ENCODE assay signal across 1 cellular context in the genomic region with DNA sequence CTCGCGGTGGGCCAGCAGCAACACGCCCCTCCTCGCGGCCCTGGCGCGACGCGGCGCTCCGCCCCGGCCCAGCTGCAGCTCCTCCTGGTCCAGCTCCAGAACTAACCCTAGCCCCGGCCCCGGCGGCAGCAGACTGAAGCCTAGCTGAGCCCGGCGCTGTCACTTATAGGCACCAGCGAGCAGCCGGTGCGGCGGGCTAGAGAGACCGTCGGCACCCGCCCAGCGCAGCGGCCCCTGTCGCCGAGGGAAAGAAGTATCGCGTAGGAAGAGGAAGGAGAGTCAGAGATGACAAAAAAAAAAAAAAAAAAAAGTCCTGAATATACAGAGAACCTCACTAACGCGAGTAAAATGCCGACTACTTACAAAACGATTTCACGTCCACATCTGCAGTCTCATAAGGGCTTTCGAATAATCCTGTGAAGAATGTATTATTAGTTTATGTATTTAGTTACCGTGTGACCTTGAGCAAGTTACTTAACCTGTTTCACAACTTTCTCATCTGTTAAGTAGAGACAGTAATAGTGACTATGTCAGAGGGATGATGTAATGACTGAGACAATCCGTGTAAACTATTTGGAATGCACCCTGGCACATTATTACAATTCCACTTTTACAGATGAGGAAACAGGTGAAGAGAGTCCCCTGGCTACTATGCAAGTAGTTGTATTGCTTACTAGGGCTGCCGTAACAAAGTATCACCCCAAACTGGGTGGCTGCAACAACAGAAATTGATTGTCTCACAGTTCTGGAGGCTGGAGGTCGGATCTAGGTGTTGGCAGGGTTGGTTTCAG.
TF ChIP-seq lines count a peak whose summit lies in the region.

A gene (minus strand): TSS at position 135 of the 791 bp plus-strand sequence. CDS start 791 bp downstream, outside the sequence.

TF ChIP-seq in HepG2, 621 proteins besides CTCF, POLR2A, EP300 and RAD21 (continued from another document and continues in another):
- TF ChIP-seq, protein P1, sequence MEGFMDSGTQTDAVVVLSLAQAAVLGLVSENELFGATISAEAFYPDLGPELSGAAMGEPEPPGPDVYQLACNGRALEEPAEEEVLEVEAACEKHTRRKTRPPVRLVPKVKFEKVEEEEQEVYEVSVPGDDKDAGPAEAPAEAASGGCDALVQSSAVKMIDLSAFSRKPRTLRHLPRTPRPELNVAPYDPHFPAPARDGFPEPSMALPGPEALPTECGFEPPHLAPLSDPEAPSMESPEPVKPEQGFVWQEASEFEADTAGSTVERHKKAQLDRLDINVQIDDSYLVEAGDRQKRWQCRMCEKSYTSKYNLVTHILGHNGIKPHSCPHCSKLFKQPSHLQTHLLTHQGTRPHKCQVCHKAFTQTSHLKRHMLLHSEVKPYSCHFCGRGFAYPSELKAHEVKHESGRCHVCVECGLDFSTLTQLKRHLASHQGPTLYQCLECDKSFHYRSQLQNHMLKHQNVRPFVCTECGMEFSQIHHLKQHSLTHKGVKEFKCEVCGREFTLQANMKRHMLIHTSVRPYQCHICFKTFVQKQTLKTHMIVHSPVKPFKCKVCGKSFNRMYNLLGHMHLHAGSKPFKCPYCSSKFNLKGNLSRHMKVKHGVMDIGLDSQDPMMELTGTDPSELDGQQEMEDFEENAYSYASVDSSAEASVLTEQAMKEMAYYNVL (CRISPR knock-in tag; IDR thresholded peaks at IDR 0.05; ENCODE audit: borderline replicate concordance) = peak; percentile 50; the same call in 1 of the 2 replicates
- TF ChIP-seq CEBPG (CRISPR knock-in tag; IDR thresholded peaks at IDR 0.05) (peak; percentile 90), EEA1 (CRISPR knock-in tag; IDR thresholded peaks at IDR 0.05; ENCODE audit: borderline replicate concordance) (no peak), ZNF737 (CRISPR knock-in tag; IDR thresholded peaks at IDR 0.05; ENCODE audit: borderline replicate concordance) (no peak), ZNF850 (CRISPR knock-in tag; conservative IDR thresholded peaks at IDR 0.05) (no peak), ZNF607 (CRISPR knock-in tag; IDR thresholded peaks at IDR 0.05; ENCODE audit: borderline replicate concordance) (peak; percentile 77), FLYWCH1 (CRISPR knock-in tag; IDR thresholded peaks at IDR 0.05) (no peak), SMYD3 (CRISPR knock-in tag; IDR thresholded peaks at IDR 0.05) (0 out of 2 replicates have a peak, but pooled peaks have one; percentile 66), MIXL1 (CRISPR knock-in tag; IDR thresholded peaks at IDR 0.05) (peak; percentile 82; the same call in 1 of the 2 replicates), SIN3B (IDR thresholded peaks at IDR 0.05; ENCODE audit: low read length) (no peak), HHEX (CRISPR knock-in tag; IDR thresholded peaks at IDR 0.05) (no peak), NONO (IDR thresholded peaks at IDR 0.05) (no peak), NONO (CRISPR knock-in tag; conservative IDR thresholded peaks at IDR 0.05) (peak; percentile 85), NAIF1 (CRISPR knock-in tag; IDR thresholded peaks at IDR 0.05; ENCODE audit: borderline replicate concordance) (peak; percentile 70; the same call in 1 of the 2 replicates), CENPX (CRISPR knock-in tag; IDR thresholded peaks at IDR 0.05) (no peak), KDM2A (CRISPR knock-in tag; IDR thresholded peaks at IDR 0.05; ENCODE audit: borderline replicate concordance, low read depth) (peak; percentile 89), NFE2L1 (CRISPR knock-in tag; IDR thresholded peaks at IDR 0.05; ENCODE audit: borderline replicate concordance) (no peak), ATF1 (CRISPR knock-in tag; IDR thresholded peaks at IDR 0.05) (peak; percentile 45), RORA (CRISPR knock-in tag; IDR thresholded peaks at IDR 0.05) (no peak), ZNF670 (CRISPR knock-in tag; IDR thresholded peaks at IDR 0.05; ENCODE audit: borderline replicate concordance) (peak; percentile 81; the same call in 1 of the 2 replicates), ZNF441 (CRISPR knock-in tag; IDR thresholded peaks at IDR 0.05; ENCODE audit: borderline replicate concordance) (peak; percentile 47; the same call in 1 of the 2 replicates), SKI (IDR thresholded peaks at IDR 0.05; ENCODE audit: partially characterized antibody) (peak; percentile 92), MTA3 (CRISPR knock-in tag; IDR thresholded peaks at IDR 0.05) (no peak), ZNF230 (CRISPR knock-in tag; IDR thresholded peaks at IDR 0.05) (peak; percentile 66), ZNF333 (CRISPR knock-in tag; IDR thresholded peaks at IDR 0.05; ENCODE audit: borderline replicate concordance) (peak; percentile 71; the same call in 1 of the 2 replicates), RBM39 (IDR thresholded peaks at IDR 0.05; ENCODE audit: low read depth, low read length, poor library complexity, severe bottlenecking) (peak; percentile 96), KAT8 (CRISPR knock-in tag; IDR thresholded peaks at IDR 0.05) (peak; percentile 95), NFKB2 (CRISPR knock-in tag; IDR thresholded peaks at IDR 0.05; ENCODE audit: borderline replicate concordance) (peak; percentile 97; the same call in 1 of the 2 replicates), IKZF1 (IDR thresholded peaks at IDR 0.05) (no peak), NFRKB (IDR thresholded peaks at IDR 0.05) (no peak), ZNF619 (CRISPR knock-in tag; IDR thresholded peaks at IDR 0.05) (no peak), ZNF644 (CRISPR knock-in tag; IDR thresholded peaks at IDR 0.05; ENCODE audit: low read depth) (peak; percentile 34; the same call in 1 of the 2 replicates), HIVEP1 (CRISPR knock-in tag; IDR thresholded peaks at IDR 0.05) (peak; percentile 79; the same call in 1 of the 2 replicates), NFKBIZ (CRISPR knock-in tag; IDR thresholded peaks at IDR 0.05) (0 out of 2 replicates have a peak, but pooled peaks have one; percentile 48), KDM6A (CRISPR knock-in tag; IDR thresholded peaks at IDR 0.05; ENCODE audit: low read depth) (no peak), PLRG1 (conservative IDR thresholded peaks at IDR 0.05) (no peak)
- TF ChIP-seq, protein P2, sequence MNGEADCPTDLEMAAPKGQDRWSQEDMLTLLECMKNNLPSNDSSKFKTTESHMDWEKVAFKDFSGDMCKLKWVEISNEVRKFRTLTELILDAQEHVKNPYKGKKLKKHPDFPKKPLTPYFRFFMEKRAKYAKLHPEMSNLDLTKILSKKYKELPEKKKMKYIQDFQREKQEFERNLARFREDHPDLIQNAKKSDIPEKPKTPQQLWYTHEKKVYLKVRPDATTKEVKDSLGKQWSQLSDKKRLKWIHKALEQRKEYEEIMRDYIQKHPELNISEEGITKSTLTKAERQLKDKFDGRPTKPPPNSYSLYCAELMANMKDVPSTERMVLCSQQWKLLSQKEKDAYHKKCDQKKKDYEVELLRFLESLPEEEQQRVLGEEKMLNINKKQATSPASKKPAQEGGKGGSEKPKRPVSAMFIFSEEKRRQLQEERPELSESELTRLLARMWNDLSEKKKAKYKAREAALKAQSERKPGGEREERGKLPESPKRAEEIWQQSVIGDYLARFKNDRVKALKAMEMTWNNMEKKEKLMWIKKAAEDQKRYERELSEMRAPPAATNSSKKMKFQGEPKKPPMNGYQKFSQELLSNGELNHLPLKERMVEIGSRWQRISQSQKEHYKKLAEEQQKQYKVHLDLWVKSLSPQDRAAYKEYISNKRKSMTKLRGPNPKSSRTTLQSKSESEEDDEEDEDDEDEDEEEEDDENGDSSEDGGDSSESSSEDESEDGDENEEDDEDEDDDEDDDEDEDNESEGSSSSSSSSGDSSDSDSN (CRISPR knock-in tag; IDR thresholded peaks at IDR 0.05) = peak; percentile 91
- TF ChIP-seq, protein P3, sequence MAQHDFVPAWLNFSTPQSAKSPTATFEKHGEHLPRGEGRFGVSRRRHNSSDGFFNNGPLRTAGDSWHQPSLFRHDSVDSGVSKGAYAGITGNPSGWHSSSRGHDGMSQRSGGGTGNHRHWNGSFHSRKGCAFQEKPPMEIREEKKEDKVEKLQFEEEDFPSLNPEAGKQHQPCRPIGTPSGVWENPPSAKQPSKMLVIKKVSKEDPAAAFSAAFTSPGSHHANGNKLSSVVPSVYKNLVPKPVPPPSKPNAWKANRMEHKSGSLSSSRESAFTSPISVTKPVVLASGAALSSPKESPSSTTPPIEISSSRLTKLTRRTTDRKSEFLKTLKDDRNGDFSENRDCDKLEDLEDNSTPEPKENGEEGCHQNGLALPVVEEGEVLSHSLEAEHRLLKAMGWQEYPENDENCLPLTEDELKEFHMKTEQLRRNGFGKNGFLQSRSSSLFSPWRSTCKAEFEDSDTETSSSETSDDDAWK (CRISPR knock-in tag; IDR thresholded peaks at IDR 0.05) = no peak
- TF ChIP-seq, protein P4, sequence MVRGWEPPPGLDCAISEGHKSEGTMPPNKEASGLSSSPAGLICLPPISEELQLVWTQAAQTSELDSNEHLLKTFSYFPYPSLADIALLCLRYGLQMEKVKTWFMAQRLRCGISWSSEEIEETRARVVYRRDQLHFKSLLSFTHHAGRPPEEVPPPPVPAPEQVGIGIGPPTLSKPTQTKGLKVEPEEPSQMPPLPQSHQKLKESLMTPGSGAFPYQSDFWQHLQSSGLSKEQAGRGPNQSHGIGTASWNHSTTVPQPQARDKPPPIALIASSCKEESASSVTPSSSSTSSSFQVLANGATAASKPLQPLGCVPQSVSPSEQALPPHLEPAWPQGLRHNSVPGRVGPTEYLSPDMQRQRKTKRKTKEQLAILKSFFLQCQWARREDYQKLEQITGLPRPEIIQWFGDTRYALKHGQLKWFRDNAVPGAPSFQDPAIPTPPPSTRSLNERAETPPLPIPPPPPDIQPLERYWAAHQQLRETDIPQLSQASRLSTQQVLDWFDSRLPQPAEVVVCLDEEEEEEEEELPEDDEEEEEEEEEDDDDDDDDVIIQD (CRISPR knock-in tag; IDR thresholded peaks at IDR 0.05; ENCODE audit: low read depth) = peak; percentile 96
- TF ChIP-seq, protein P5, sequence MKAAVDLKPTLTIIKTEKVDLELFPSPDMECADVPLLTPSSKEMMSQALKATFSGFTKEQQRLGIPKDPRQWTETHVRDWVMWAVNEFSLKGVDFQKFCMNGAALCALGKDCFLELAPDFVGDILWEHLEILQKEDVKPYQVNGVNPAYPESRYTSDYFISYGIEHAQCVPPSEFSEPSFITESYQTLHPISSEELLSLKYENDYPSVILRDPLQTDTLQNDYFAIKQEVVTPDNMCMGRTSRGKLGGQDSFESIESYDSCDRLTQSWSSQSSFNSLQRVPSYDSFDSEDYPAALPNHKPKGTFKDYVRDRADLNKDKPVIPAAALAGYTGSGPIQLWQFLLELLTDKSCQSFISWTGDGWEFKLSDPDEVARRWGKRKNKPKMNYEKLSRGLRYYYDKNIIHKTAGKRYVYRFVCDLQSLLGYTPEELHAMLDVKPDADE (CRISPR knock-in tag; IDR thresholded peaks at IDR 0.05) = peak; percentile 69; the same call in 1 of the 2 replicates
- TF ChIP-seq, protein P6, sequence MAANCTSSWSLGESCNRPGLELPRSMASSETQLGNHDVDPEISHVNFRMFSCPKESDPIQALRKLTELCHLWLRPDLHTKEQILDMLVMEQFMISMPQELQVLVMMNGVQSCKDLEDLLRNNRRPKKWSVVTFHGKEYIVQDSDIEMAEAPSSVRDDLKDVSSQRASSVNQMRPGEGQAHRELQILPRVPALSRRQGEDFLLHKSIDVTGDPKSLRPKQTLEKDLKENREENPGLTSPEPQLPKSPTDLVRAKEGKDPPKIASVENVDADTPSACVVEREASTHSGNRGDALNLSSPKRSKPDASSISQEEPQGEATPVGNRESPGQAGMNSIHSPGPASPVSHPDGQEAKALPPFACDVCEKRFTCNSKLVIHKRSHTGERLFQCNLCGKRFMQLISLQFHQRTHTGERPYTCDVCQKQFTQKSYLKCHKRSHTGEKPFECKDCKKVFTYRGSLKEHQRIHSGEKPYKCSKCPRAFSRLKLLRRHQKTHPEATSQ (CRISPR knock-in tag; IDR thresholded peaks at IDR 0.05; ENCODE audit: borderline replicate concordance) = peak; percentile 98; the same call in 1 of the 2 replicates
- TF ChIP-seq, protein P7, sequence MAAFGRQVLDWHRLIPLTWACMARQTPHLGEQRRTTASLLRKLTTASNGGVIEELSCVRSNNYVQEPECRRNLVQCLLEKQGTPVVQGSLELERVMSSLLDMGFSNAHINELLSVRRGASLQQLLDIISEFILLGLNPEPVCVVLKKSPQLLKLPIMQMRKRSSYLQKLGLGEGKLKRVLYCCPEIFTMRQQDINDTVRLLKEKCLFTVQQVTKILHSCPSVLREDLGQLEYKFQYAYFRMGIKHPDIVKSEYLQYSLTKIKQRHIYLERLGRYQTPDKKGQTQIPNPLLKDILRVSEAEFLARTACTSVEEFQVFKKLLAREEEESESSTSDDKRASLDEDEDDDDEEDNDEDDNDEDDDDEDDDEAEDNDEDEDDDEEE (CRISPR knock-in tag; IDR thresholded peaks at IDR 0.05) = no peak
- TF ChIP-seq, protein P8, sequence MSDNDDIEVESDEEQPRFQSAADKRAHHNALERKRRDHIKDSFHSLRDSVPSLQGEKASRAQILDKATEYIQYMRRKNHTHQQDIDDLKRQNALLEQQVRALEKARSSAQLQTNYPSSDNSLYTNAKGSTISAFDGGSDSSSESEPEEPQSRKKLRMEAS (IDR thresholded peaks at IDR 0.05) = peak; percentile 41; the same call in 1 of the 2 replicates
- TF ChIP-seq, protein P9, sequence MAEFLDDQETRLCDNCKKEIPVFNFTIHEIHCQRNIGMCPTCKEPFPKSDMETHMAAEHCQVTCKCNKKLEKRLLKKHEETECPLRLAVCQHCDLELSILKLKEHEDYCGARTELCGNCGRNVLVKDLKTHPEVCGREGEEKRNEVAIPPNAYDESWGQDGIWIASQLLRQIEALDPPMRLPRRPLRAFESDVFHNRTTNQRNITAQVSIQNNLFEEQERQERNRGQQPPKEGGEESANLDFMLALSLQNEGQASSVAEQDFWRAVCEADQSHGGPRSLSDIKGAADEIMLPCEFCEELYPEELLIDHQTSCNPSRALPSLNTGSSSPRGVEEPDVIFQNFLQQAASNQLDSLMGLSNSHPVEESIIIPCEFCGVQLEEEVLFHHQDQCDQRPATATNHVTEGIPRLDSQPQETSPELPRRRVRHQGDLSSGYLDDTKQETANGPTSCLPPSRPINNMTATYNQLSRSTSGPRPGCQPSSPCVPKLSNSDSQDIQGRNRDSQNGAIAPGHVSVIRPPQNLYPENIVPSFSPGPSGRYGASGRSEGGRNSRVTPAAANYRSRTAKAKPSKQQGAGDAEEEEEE (CRISPR knock-in tag; IDR thresholded peaks at IDR 0.05; ENCODE audit: borderline replicate concordance) = no peak
- TF ChIP-seq, protein P10, sequence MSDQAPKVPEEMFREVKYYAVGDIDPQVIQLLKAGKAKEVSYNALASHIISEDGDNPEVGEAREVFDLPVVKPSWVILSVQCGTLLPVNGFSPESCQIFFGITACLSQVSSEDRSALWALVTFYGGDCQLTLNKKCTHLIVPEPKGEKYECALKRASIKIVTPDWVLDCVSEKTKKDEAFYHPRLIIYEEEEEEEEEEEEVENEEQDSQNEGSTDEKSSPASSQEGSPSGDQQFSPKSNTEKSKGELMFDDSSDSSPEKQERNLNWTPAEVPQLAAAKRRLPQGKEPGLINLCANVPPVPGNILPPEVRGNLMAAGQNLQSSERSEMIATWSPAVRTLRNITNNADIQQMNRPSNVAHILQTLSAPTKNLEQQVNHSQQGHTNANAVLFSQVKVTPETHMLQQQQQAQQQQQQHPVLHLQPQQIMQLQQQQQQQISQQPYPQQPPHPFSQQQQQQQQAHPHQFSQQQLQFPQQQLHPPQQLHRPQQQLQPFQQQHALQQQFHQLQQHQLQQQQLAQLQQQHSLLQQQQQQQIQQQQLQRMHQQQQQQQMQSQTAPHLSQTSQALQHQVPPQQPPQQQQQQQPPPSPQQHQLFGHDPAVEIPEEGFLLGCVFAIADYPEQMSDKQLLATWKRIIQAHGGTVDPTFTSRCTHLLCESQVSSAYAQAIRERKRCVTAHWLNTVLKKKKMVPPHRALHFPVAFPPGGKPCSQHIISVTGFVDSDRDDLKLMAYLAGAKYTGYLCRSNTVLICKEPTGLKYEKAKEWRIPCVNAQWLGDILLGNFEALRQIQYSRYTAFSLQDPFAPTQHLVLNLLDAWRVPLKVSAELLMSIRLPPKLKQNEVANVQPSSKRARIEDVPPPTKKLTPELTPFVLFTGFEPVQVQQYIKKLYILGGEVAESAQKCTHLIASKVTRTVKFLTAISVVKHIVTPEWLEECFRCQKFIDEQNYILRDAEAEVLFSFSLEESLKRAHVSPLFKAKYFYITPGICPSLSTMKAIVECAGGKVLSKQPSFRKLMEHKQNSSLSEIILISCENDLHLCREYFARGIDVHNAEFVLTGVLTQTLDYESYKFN (CRISPR knock-in tag; conservative IDR thresholded peaks at IDR 0.05) = peak; percentile 49
